In genomic region chr5:151780348-151780747, GRCh38 we compare ENCODE assay signal across 2 cellular contexts.
TF ChIP-seq lines count a peak whose summit lies in the region.

No MANE protein-coding gene starts in this region.

TF ChIP-seq in HEK293, 187 proteins besides CTCF, POLR2A, EP300 and RAD21:
- TF ChIP-seq ZBTB17 (tag by site-specific recombination; IDR thresholded peaks at IDR 0.05): peak; percentile 87
- no peak for TF ChIP-seq ZNF16 (tag by site-specific recombination; IDR thresholded peaks at IDR 0.05; ENCODE audit: low read depth)
- peak; percentile 61 for TF ChIP-seq PRDM10 (tag by site-specific recombination; IDR thresholded peaks at IDR 0.05)
- no peak for TF ChIP-seq ZNF132 (tag by site-specific recombination; IDR thresholded peaks at IDR 0.05; ENCODE audit: borderline replicate concordance)
- TF ChIP-seq OVOL3 (tag by site-specific recombination; IDR thresholded peaks at IDR 0.05): no peak
- no peak for TF ChIP-seq INSM2 (tag by site-specific recombination; IDR thresholded peaks at IDR 0.05)
- TF ChIP-seq BCL11A (tag by site-specific recombination; IDR thresholded peaks at IDR 0.05; ENCODE audit: low read depth): no peak
- no peak for TF ChIP-seq ZNF692 (tag by site-specific recombination; IDR thresholded peaks at IDR 0.05)
- peak; percentile 73 for TF ChIP-seq ZNF335 (tag by site-specific recombination; conservative IDR thresholded peaks at IDR 0.05)
- TF ChIP-seq ZNF664 (tag by site-specific recombination; IDR thresholded peaks at IDR 0.05): no peak
- TF ChIP-seq ZNF600 (tag by site-specific recombination; IDR thresholded peaks at IDR 0.05): 0 out of 2 replicates have a peak, but pooled peaks have one; percentile 12
- no peak for TF ChIP-seq ZNF404 (tag by site-specific recombination; IDR thresholded peaks at IDR 0.05)
- no peak for TF ChIP-seq ZNF391 (tag by site-specific recombination; IDR thresholded peaks at IDR 0.05; ENCODE audit: borderline replicate concordance, low read depth)
- TF ChIP-seq ZBTB6 (tag by site-specific recombination; IDR thresholded peaks at IDR 0.05): peak; percentile 77; the same call in 1 of the 2 replicates
- no peak for TF ChIP-seq TRIM28 (IDR thresholded peaks at IDR 0.05; ENCODE audit: borderline replicate concordance, low read length)

TF ChIP-seq in K562, 482 proteins besides CTCF, POLR2A, EP300 and RAD21:
- TF ChIP-seq TEAD4 (IDR thresholded peaks at IDR 0.05; ENCODE audit: low read length): no peak
- no peak for TF ChIP-seq TEAD4 (CRISPR knock-in tag; IDR thresholded peaks at IDR 0.05; ENCODE audit: borderline replicate concordance)
- no peak for TF ChIP-seq MXD1 (CRISPR knock-in tag; IDR thresholded peaks at IDR 0.05; ENCODE audit: borderline replicate concordance, poor library complexity, severe bottlenecking)
- no peak for TF ChIP-seq ZNF444 (CRISPR knock-in tag; IDR thresholded peaks at IDR 0.05)
- TF ChIP-seq THRAP3 (IDR thresholded peaks at IDR 0.05; ENCODE audit: borderline replicate concordance): no peak
- TF ChIP-seq NR0B1 (IDR thresholded peaks at IDR 0.05; ENCODE audit: partially characterized antibody): no peak
- TF ChIP-seq ZNF583 (CRISPR knock-in tag; IDR thresholded peaks at IDR 0.05): no peak
- no peak for TF ChIP-seq ZKSCAN8 (CRISPR knock-in tag; IDR thresholded peaks at IDR 0.05)
- no peak for TF ChIP-seq SMARCC2 (IDR thresholded peaks at IDR 0.05; ENCODE audit: low read depth)
- TF ChIP-seq POLR3G (IDR thresholded peaks at IDR 0.05; ENCODE audit: extremely low read depth, insufficient read length, insufficient replicate concordance): no peak
- no peak for TF ChIP-seq PBX2 (CRISPR knock-in tag; IDR thresholded peaks at IDR 0.05; ENCODE audit: low read depth)
- TF ChIP-seq PBX2 (tag; conservative IDR thresholded peaks at IDR 0.05; ENCODE audit: low read depth): no peak
- TF ChIP-seq CUX1 (CRISPR knock-in tag; IDR thresholded peaks at IDR 0.05): no peak
- no peak for TF ChIP-seq RBM34 (IDR thresholded peaks at IDR 0.05; ENCODE audit: borderline replicate concordance, insufficient read depth, low read length)
- TF ChIP-seq ZSCAN32 (CRISPR knock-in tag; IDR thresholded peaks at IDR 0.05): no peak
- no peak for TF ChIP-seq ZNF778 (CRISPR knock-in tag; IDR thresholded peaks at IDR 0.05)
- TF ChIP-seq IFI16 (CRISPR knock-in tag; IDR thresholded peaks at IDR 0.05): no peak
- TF ChIP-seq L3MBTL2 (IDR thresholded peaks at IDR 0.05): no peak
TF ChIP-seq in K562: peak in this region for 0.
